ENCODE assay signal across 23 cellular contexts in the genomic region with DNA sequence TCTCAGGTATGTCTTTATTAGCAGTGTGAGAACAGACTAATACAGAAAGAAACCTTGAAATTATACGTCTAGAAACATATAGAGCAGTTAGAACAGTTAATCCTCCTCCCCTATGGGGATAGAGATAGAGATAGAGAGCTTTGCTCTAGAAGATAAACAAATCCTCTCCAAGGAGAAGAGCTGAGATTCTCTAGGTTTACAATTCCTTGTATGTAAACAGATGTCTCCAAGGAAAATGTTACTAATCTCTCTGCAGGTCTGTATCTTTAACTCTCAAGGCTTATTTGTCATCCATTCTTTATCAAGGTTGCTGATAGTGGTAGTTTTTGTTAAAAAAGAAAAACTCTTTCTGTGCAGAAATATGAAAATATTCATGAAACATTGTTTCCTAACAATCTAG.
"Had no signal": no experiment of that assay in that cellular context is flagged by ENCODE, and none has a peak within 500 bp of the region (broad histone marks: within the 10 kb centered on the region; RNA-seq: fewer than 3 reads in every experiment).

No MANE protein-coding gene starts in this region.

- H3K4me2 ChIP-seq: neural progenitor cell had no signal

- H3K27ac Mint-ChIP-seq: naive thymus-derived CD8-positive, alpha-beta T cell; nephron progenitor cell; neural progenitor cell; stimulated activated effector memory CD8-positive, alpha-beta T cell treated with anti-CD3 and anti-CD28 coated beads, Interleukin-12 subunit alpha, Interleukin-12 subunit beta, amount 100 ng/mL, for 72 hours; stimulated activated naive CD8-positive, alpha-beta T cell treated with anti-CD3 and anti-CD28 coated beads, Interleukin-15, amount 100 ng/mL, for 72 hours; type B pancreatic cell had no signal

- H3K9ac ChIP-seq: neural progenitor cell, parathyroid adenoma had no signal

- H3K36me3 ChIP-seq: heart right ventricle, left lung, neural progenitor cell, neutrophil, right atrium auricular region, right lobe of liver, spleen, tibial nerve, uterus had no signal

- H3K27me3 Mint-ChIP-seq: stimulated activated naive CD8-positive, alpha-beta T cell treated with anti-CD3 and anti-CD28 coated beads, Interleukin-15, amount 100 ng/mL, for 72 hours; type B pancreatic cell had no signal

- H3K9me3 Mint-ChIP-seq: nephron progenitor cell, neural progenitor cell had no signal

- H3K4me3 ChIP-seq: heart right ventricle, left lung, lung, neural progenitor cell, right atrium auricular region, right lobe of liver, skin epidermis, spleen, tibial nerve, uterus had no signal

- H3K4me1 ChIP-seq: heart right ventricle, left lung, neural progenitor cell, parathyroid adenoma, right atrium auricular region, right lobe of liver, spleen, tibial nerve, uterus had no signal

- ATAC-seq: heart right ventricle; left colon; left lung; naive thymus-derived CD8-positive, alpha-beta T cell; right lobe of liver; stimulated activated effector memory CD8-positive, alpha-beta T cell treated with anti-CD3 and anti-CD28 coated beads, Interleukin-12 subunit alpha, Interleukin-12 subunit beta, amount 100 ng/mL, for 72 hours; stimulated activated naive CD8-positive, alpha-beta T cell treated with anti-CD3 and anti-CD28 coated beads, Interleukin-15, amount 100 ng/mL, for 72 hours had no signal

- H3K27me3 ChIP-seq: heart right ventricle, left lung, neural progenitor cell, neutrophil, right atrium auricular region, right lobe of liver, spleen, tibial nerve, uterus had no signal

- H3K27ac ChIP-seq: heart right ventricle, left lung, neural progenitor cell, neutrophil, parathyroid adenoma, right atrium auricular region, right lobe of liver, skin epidermis, spleen, tibial nerve, uterus had no signal

- H3K4me1 Mint-ChIP-seq: nephron progenitor cell; neural progenitor cell; stimulated activated effector memory CD8-positive, alpha-beta T cell treated with anti-CD3 and anti-CD28 coated beads, Interleukin-12 subunit alpha, Interleukin-12 subunit beta, amount 100 ng/mL, for 72 hours; stimulated activated naive CD8-positive, alpha-beta T cell treated with anti-CD3 and anti-CD28 coated beads, Interleukin-15, amount 100 ng/mL, for 72 hours had no signal

- H3K36me3 Mint-ChIP-seq: naive thymus-derived CD8-positive, alpha-beta T cell; stimulated activated effector memory CD8-positive, alpha-beta T cell treated with anti-CD3 and anti-CD28 coated beads, Interleukin-12 subunit alpha, Interleukin-12 subunit beta, amount 100 ng/mL, for 72 hours; type B pancreatic cell had no signal

- H3K9me3 ChIP-seq: left lung, neutrophil, right atrium auricular region, right lobe of liver, tibial nerve, uterus had no signal

- H3K79me2 ChIP-seq: parathyroid adenoma had no signal

- H3K4me3 Mint-ChIP-seq: naive thymus-derived CD8-positive, alpha-beta T cell; nephron progenitor cell; neural progenitor cell; stimulated activated effector memory CD8-positive, alpha-beta T cell treated with anti-CD3 and anti-CD28 coated beads, Interleukin-12 subunit alpha, Interleukin-12 subunit beta, amount 100 ng/mL, for 72 hours; stimulated activated naive CD8-positive, alpha-beta T cell treated with anti-CD3 and anti-CD28 coated beads, Interleukin-15, amount 100 ng/mL, for 72 hours; type B pancreatic cell had no signal

- DNase-seq: heart right ventricle; hypothalamus; left colon; left lung; naive thymus-derived CD8-positive, alpha-beta T cell; nephron progenitor cell; occipital lobe; right lobe of liver; spleen; stimulated activated CD4-positive, alpha-beta T cell treated with anti-CD3 and anti-CD28 coated beads, Interleukin-4, amount 100 ng/mL, for 24 hours; stimulated activated naive CD4-positive, alpha-beta T cell treated with Interleukin-2 at 50 U/mL for 16 hours; stimulated activated naive CD8-positive, alpha-beta T cell treated with anti-CD3 and anti-CD28 coated beads, Interleukin-15, amount 100 ng/mL, for 72 hours; substantia nigra; uterus had no signal
